11 cellular contexts compared by ENCODE assay signal in genomic region chr2:177207101-177207500, GRCh38. TPM values are rescaled to one million over a fixed set of nuclear protein-coding genes. Genes with fewer than 3 reads are reported as not detected.
DNase-seq lines count a peak whose midpoint lies in the region; ATAC-seq and TF ChIP-seq lines count a peak whose summit lies in the region.
"Had no signal": no experiment of that assay in that cellular context is flagged by ENCODE, and none has a peak within 500 bp of the region (broad histone marks: within the 10 kb centered on the region; RNA-seq: fewer than 3 reads in every experiment).

No MANE protein-coding gene starts in this region.

- no peaks in the 10 kb centered on the region for H3K27me3 Mint-ChIP-seq in activated T-cell treated with anti-CD3 and anti-CD28 coated beads, Interleukin-2, amount 50 U/mL, for 4 hours (ENCODE audit: low read depth)
- no peaks in the 10 kb centered on the region for H3K27me3 Mint-ChIP-seq in stimulated activated naive CD8-positive, alpha-beta T cell treated with anti-CD3 and anti-CD28 coated beads, Interleukin-15, amount 100 ng/mL, for 72 hours

- no peaks in the 10 kb centered on the region for H3K36me3 Mint-ChIP-seq in activated T-cell treated with anti-CD3 and anti-CD28 coated beads, Interleukin-2, amount 50 U/mL, for 4 hours (ENCODE audit: insufficient read depth)

- ATAC-seq in activated T-cell treated with anti-CD3 and anti-CD28 coated beads, Interleukin-2, amount 50 U/mL, for 4 hours = peak; percentile 55 to 56
- ATAC-seq in GM21717 (IDR thresholded peaks at IDR 0.05; ENCODE audit: unreplicated experiment) (peak; percentile 67), HG03196 (IDR thresholded peaks at IDR 0.05; ENCODE audit: unreplicated experiment) (peak; percentile 57)
- ATAC-seq in stimulated activated naive CD8-positive, alpha-beta T cell treated with anti-CD3 and anti-CD28 coated beads, Interleukin-15, amount 100 ng/mL, for 72 hours = peak; percentile 78

- peaks cover 15% of the 10 kb centered on the region for H3K79me2 ChIP-seq in osteoblast (ENCODE audit: insufficient read depth, low read length)

- TF ChIP-seq CTCF in osteoblast (IDR thresholded peaks at IDR 0.05; ENCODE audit: extremely low read depth, low read depth, low read length) = no peak

- no peaks in the 10 kb centered on the region for H3K36me3 ChIP-seq in osteoblast (ENCODE audit: insufficient read depth, low read length)

- no peaks in the 10 kb centered on the region for H3K27me3 ChIP-seq in osteoblast (ENCODE audit: insufficient read depth, low read length)

- no peak overlapping the region for H3K4me3 Mint-ChIP-seq in activated T-cell treated with anti-CD3 and anti-CD28 coated beads, Interleukin-2, amount 50 U/mL, for 4 hours
- peak overlapping the region; percentile 17 to 73 for H3K4me3 Mint-ChIP-seq in stimulated activated naive CD8-positive, alpha-beta T cell treated with anti-CD3 and anti-CD28 coated beads, Interleukin-15, amount 100 ng/mL, for 72 hours

- H3K4me1 ChIP-seq in osteoblast (ENCODE audit: insufficient read depth, low read length) = peaks cover 12% of the 10 kb centered on the region

- peaks cover 24% of the 10 kb centered on the region for H3K4me1 Mint-ChIP-seq in activated T-cell treated with anti-CD3 and anti-CD28 coated beads, Interleukin-2, amount 50 U/mL, for 4 hours (ENCODE audit: low read depth)
- peaks cover 29% of the 10 kb centered on the region for H3K4me1 Mint-ChIP-seq in stimulated activated naive CD8-positive, alpha-beta T cell treated with anti-CD3 and anti-CD28 coated beads, Interleukin-15, amount 100 ng/mL, for 72 hours

- H3K27ac ChIP-seq in osteoblast (ENCODE audit: low read depth, low read length) = no peak overlapping the region

- no peaks in the 10 kb centered on the region for H3K9me3 Mint-ChIP-seq in activated T-cell treated with anti-CD3 and anti-CD28 coated beads, Interleukin-2, amount 50 U/mL, for 4 hours
- H3K9me3 Mint-ChIP-seq in stimulated activated naive CD8-positive, alpha-beta T cell treated with anti-CD3 and anti-CD28 coated beads, Interleukin-15, amount 100 ng/mL, for 72 hours = no peaks in the 10 kb centered on the region

- no peak overlapping the region for H3K4me2 ChIP-seq in osteoblast (ENCODE audit: insufficient read depth, low read length)

- peak overlapping the region in 1 of 2 donors; percentile 40 for H3K27ac Mint-ChIP-seq in stimulated activated naive CD8-positive, alpha-beta T cell treated with anti-CD3 and anti-CD28 coated beads, Interleukin-15, amount 100 ng/mL, for 72 hours

- H4K20me1 ChIP-seq in osteoblast (ENCODE audit: insufficient read depth, low read length) = no peaks in the 10 kb centered on the region

- H3K9me3 ChIP-seq in osteoblast (ENCODE audit: low read depth, low read length) = no peaks in the 10 kb centered on the region

- no peak overlapping the region for H3K4me3 ChIP-seq in osteoblast (ENCODE audit: insufficient read depth, low read length)

- no peak for DNase-seq in activated T-cell treated with anti-CD3 and anti-CD28 coated beads, Interleukin-2, amount 50 U/mL, for 4 hours
- no peak for DNase-seq in activated T-cell treated with anti-CD3 and anti-CD28 coated beads, Interleukin-2, amount 50 U/mL, for 48 hours
- DNase-seq in stimulated activated naive CD8-positive, alpha-beta T cell treated with anti-CD3 and anti-CD28 coated beads, Interleukin-15, amount 100 ng/mL, for 72 hours = no peak
- no peak for DNase-seq in NCI-H2107 (lab: John Stamatoyannopoulos, UW)
- DNase-seq in osteoblast (ENCODE audit: insufficient read length, low spot score, missing footprints) = no peak
- no peak for DNase-seq in COLO668 (lab: John Stamatoyannopoulos, UW; ENCODE audit: unreplicated experiment)
- DNase-seq: aorta, GDM1, small intestine had no signal

- no peak overlapping the region for H2AFZ ChIP-seq in osteoblast (ENCODE audit: low read length)

RNA-seq across cellular contexts. Expression of gene HNRNPA3, which starts 5.5 kb away (rescaled TPM):
- total RNA-seq in activated T-cell treated with anti-CD3 and anti-CD28 coated beads, Interleukin-2, amount 50 U/mL, for 4 hours = 100 to 1,000 TPM; 292 to 332 (median 316) TPM
- 19.7 and 21.4 TPM in 2 replicates for total RNA-seq in osteoblast

RNA-seq across cellular contexts. Expression of gene NFE2L2, which starts 57.4 kb away (rescaled TPM):
- 10 to 100 TPM; 58.5 to 62.4 (median 60.5) TPM for total RNA-seq in activated T-cell treated with anti-CD3 and anti-CD28 coated beads, Interleukin-2, amount 50 U/mL, for 4 hours
- 84.3 and 91.9 TPM in 2 replicates for total RNA-seq in osteoblast

Comparison
In these comparisons a context has a peak if more than half of its experiments do, and no peak if none do; other contexts are left out.
1. RNA of gene HNRNPA3, which starts 5.5 kb away (total RNA-seq): 292 to 332 TPM in activated T-cell treated with anti-CD3 and anti-CD28 coated beads, Interleukin-2, amount 50 U/mL, for 4 hours; 19.7 to 21.4 TPM in osteoblast; every median in the first group is over 10 times any median in the second.
2. Peak in every context shown above with its lines, with median percentiles within 50 percentile points of each other: ATAC-seq.